ENCODE assay signal across 13 cellular contexts in the genomic region with DNA sequence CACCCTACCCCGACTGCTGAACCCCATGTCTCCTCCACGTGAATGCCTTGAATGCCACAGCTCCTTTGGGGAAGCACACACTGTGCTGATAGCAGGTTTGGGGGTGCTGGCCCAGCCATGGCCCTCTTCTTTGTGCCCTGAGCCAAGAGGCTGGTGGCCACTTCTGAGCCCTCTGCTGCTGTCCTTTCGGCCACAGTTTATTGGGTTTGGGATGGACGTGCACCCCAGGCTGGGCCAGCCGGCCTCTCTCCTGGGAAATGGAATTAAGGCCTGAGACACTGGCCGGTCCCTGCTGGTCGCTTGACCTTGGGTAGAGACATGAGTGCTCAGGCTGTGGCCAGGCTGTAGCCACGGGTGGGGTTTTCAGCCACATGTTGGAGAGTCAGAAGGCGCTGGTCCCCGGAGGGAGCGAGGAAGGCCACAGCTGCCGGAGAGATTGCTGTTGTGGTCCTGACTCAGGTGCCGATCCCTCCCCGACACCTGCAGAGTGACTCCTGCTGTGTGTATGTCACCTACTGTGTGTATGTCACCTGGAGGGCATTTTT. TPM values are rescaled to one million over a fixed set of nuclear protein-coding genes. Genes with fewer than 3 reads are reported as not detected.
"Had no signal": no experiment of that assay in that cellular context is flagged by ENCODE, and none has a peak within 500 bp of the region (broad histone marks: within the 10 kb centered on the region; RNA-seq: fewer than 3 reads in every experiment).

No MANE protein-coding gene starts in this region.

- H3K27ac ChIP-seq: brain microvascular endothelial cell, gastroesophageal sphincter, skin epidermis had no signal

- H3K9me3 ChIP-seq: gastroesophageal sphincter had no signal

- H3K4me3 ChIP-seq: gastroesophageal sphincter, skin epidermis had no signal

- H3K36me3 ChIP-seq: brain microvascular endothelial cell, gastroesophageal sphincter had no signal

- ATAC-seq: gastroesophageal sphincter had no signal

- DNase-seq: activated effector memory CD4-positive, alpha-beta T cell treated with Interleukin-2 at 50 U/mL for 16 hours; activated T-cell treated with anti-CD3 and anti-CD28 coated beads, Interleukin-2, amount 50 U/mL, for 24 hours; amygdala; brain microvascular endothelial cell; cerebellar nuclear complex; hypothalamus; kidney glomerular epithelial cell; nephron progenitor cell; T-helper 2 cell had no signal

RNA-seq across cellular contexts. Expression of gene FAM163B, which starts 26.6 kb away (rescaled TPM):
- total RNA-seq: epithelial cell of proximal tubule, gastroesophageal sphincter, osteoblast had no signal

RNA-seq across cellular contexts. Expression of gene ADAMTSL2, which starts 48.1 kb away (rescaled TPM):
- total RNA-seq: epithelial cell of proximal tubule had no signal

RNA-seq across cellular contexts. Expression of gene DBH, which starts 53.6 kb away (rescaled TPM):
- total RNA-seq: epithelial cell of proximal tubule, gastroesophageal sphincter, osteoblast had no signal

RNA-seq across cellular contexts. Expression of gene MYMK, which starts 57.8 kb away (rescaled TPM):
- total RNA-seq: epithelial cell of proximal tubule, gastroesophageal sphincter, osteoblast had no signal
